Comparison of ENCODE assay signal across 17 cellular contexts in genomic region chr17:77769762-77770161, GRCh38.
"Had no signal": no experiment of that assay in that cellular context is flagged by ENCODE, and none has a peak within 500 bp of the region (broad histone marks: within the 10 kb centered on the region; RNA-seq: fewer than 3 reads in every experiment).

No MANE protein-coding gene starts in this region.

- H3K36me3 Mint-ChIP-seq: immature natural killer cell; memory B cell; mesothelial cell of epicardium; natural killer cell treated with Interleukin-12 subunit alpha and Interleukin-12 subunit beta and Interleukin-15 and Interleukin-18, amount 100 ng/mL, for 72 hours; stimulated activated naive B cell treated with anti-CD40 and anti-IgM and Interleukin-4, amounts not matched to agents 10 μg/mL and 1 μg/mL and 100 μg/mL, for 72 hours had no signal

- H3K27ac ChIP-seq: foreskin keratinocyte, psoas muscle, spleen, stomach, thoracic aorta, transverse colon had no signal

- H3K9me3 ChIP-seq: psoas muscle, spleen, stomach, thoracic aorta, transverse colon had no signal

- DNase-seq: effector memory CD4-positive, alpha-beta T cell; foreskin keratinocyte; immature natural killer cell; psoas muscle; retina; spleen; stimulated activated CD4-positive, alpha-beta T cell treated with anti-CD3 and anti-CD28 coated beads, Interleukin-15, amount 100 ng/mL, for 24 hours; stimulated activated CD4-positive, alpha-beta T cell treated with anti-CD3 and anti-CD28 coated beads, Interleukin-1b, Interleukin-23, amount 100 ng/mL, for 48 hours; stimulated activated CD4-positive, alpha-beta T cell treated with anti-CD3 and anti-CD28 coated beads, Interleukin-4, amount 100 ng/mL, for 24 hours; stimulated activated naive B cell treated with anti-CD40 and anti-IgM and Interleukin-4, amounts not matched to agents 10 μg/mL and 1 μg/mL and 100 μg/mL, for 72 hours; stomach; transverse colon had no signal

- ATAC-seq: natural killer cell treated with Interleukin-12 subunit alpha and Interleukin-12 subunit beta and Interleukin-15 and Interleukin-18, amount 100 ng/mL, for 72 hours; psoas muscle; sciatic nerve; stimulated activated naive B cell treated with anti-CD40 and anti-IgM and Interleukin-4, amounts not matched to agents 10 μg/mL and 1 μg/mL and 100 μg/mL, for 72 hours had no signal

- H3K4me3 ChIP-seq: psoas muscle, spleen, stomach, thoracic aorta, transverse colon had no signal

- H3K9me3 Mint-ChIP-seq: immature natural killer cell; memory B cell; mesothelial cell of epicardium; natural killer cell treated with Interleukin-12 subunit alpha and Interleukin-12 subunit beta and Interleukin-15 and Interleukin-18, amount 100 ng/mL, for 72 hours; stimulated activated naive B cell treated with anti-CD40 and anti-IgM and Interleukin-4, amounts not matched to agents 10 μg/mL and 1 μg/mL and 100 μg/mL, for 72 hours had no signal

- H3K36me3 ChIP-seq: spleen, stomach, thoracic aorta, transverse colon had no signal

- H3K27me3 ChIP-seq: stomach had no signal

- H3K4me3 Mint-ChIP-seq: immature natural killer cell; memory B cell; mesothelial cell of epicardium; natural killer cell treated with Interleukin-12 subunit alpha and Interleukin-12 subunit beta and Interleukin-15 and Interleukin-18, amount 100 ng/mL, for 72 hours; stimulated activated naive B cell treated with anti-CD40 and anti-IgM and Interleukin-4, amounts not matched to agents 10 μg/mL and 1 μg/mL and 100 μg/mL, for 72 hours had no signal

- H3K4me1 ChIP-seq: foreskin keratinocyte, psoas muscle had no signal

- H3K27ac Mint-ChIP-seq: memory B cell; mesothelial cell of epicardium; natural killer cell treated with Interleukin-12 subunit alpha and Interleukin-12 subunit beta and Interleukin-15 and Interleukin-18, amount 100 ng/mL, for 72 hours; stimulated activated naive B cell treated with anti-CD40 and anti-IgM and Interleukin-4, amounts not matched to agents 10 μg/mL and 1 μg/mL and 100 μg/mL, for 72 hours had no signal
